Comparison of ENCODE assay signal across 17 cellular contexts in genomic region chrY:14290656-14291375, GRCh38.
DNase-seq lines count a peak whose midpoint lies in the region.
"Had no signal": no experiment of that assay in that cellular context is flagged by ENCODE, and none has a peak within 500 bp of the region (broad histone marks: within the 10 kb centered on the region; RNA-seq: fewer than 3 reads in every experiment).

No MANE protein-coding gene starts in this region.

- DNase-seq in EL (peak; percentile 1), NCI-H226 (peak; percentile 66), glomerular visceral epithelial cell (ENCODE audit: extremely low spot score) (peak; percentile 49), NCI-H774 (lab: John Stamatoyannopoulos, UW) (no peak)
- no peak for DNase-seq in activated CD4-positive, alpha-beta T cell treated with anti-CD3 and anti-CD28 coated beads for 1 hour
- no peak for DNase-seq in activated CD8-positive, alpha-beta memory T cell treated with anti-CD3 and anti-CD28 coated beads, Interleukin-2, amount 50 U/mL, for 48 hours
- no peak for DNase-seq in activated effector memory CD4-positive, alpha-beta T cell treated with Interleukin-2 at 50 U/mL for 16 hours
- DNase-seq: ACHN; Caco-2; DMS153; H9; NCI-H1105; NCI-H2081; NCI-H2171 treated with DMSO at 0.1 percent for 48 hours; NCI-H446 treated with DMSO at 0.1 percent for 48 hours; NK-92 treated with Interleukin-12 subunit alpha and Interleukin-12 subunit beta, amount 100 ng/mL, for 24 hours; SHP77 had no signal

Comparison
In these comparisons a context has a peak if more than half of its experiments do, and no peak if none do; other contexts are left out.
1. DNase-seq: peak in EL (single experiment), NCI-H226 (single experiment) and glomerular visceral epithelial cell (single experiment); none in activated CD4-positive, alpha-beta T cell treated with anti-CD3 and anti-CD28 coated beads for 1 hour (single experiment), NCI-H774 (single experiment), activated CD8-positive, alpha-beta memory T cell treated with anti-CD3 and anti-CD28 coated beads, Interleukin-2, amount 50 U/mL, for 48 hours (single experiment) and activated effector memory CD4-positive, alpha-beta T cell treated with Interleukin-2 at 50 U/mL for 16 hours (single experiment).